9 cellular contexts compared by ENCODE assay signal in genomic region chr13:79485014-79485441, GRCh38. TPM values are rescaled to one million over a fixed set of nuclear protein-coding genes. Genes with fewer than 3 reads are reported as not detected.
DNase-seq lines count a peak whose midpoint lies in the region; ATAC-seq and TF ChIP-seq lines count a peak whose summit lies in the region.
"Had no signal": no experiment of that assay in that cellular context is flagged by ENCODE, and none has a peak within 500 bp of the region (broad histone marks: within the 10 kb centered on the region; RNA-seq: fewer than 3 reads in every experiment).

No MANE protein-coding gene starts in this region.

- intact Hi-C loops in Right ventricle myocardium superior (cut with DNase I), result no loop called here
- intact Hi-C loops in activated CD4-positive, alpha-beta T cell treated with anti-CD3 and anti-CD28 coated beads, Interleukin-2, amount 10 ng/mL, durations not matched to agents 24 days and 14 days (cut with micrococcal nuclease), result no loop called here

- H3K4me1 ChIP-seq in right atrium auricular region (peaks cover 0 to 30% of the 10 kb centered on the region in 2 donors), suprapubic skin (peaks cover 63% of the 10 kb centered on the region)
- H3K4me1 ChIP-seq in CD8-positive, alpha-beta memory T cell (ENCODE audit: insufficient read depth, low read length), result peaks cover 24% of the 10 kb centered on the region

- peaks cover 3% of the 10 kb centered on the region for H3K27me3 Mint-ChIP-seq in activated CD4-positive, alpha-beta T cell treated with anti-CD3 and anti-CD28 coated beads, Interleukin-2, amount 10 ng/mL, durations not matched to agents 24 days and 14 days
- peaks cover 0 to 1% of the 10 kb centered on the region in 2 donors for H3K27me3 Mint-ChIP-seq in CD8-positive, alpha-beta memory T cell

- H3K27ac Mint-ChIP-seq in activated CD4-positive, alpha-beta T cell treated with anti-CD3 and anti-CD28 coated beads, Interleukin-2, amount 10 ng/mL, durations not matched to agents 24 days and 14 days, result peak overlapping the region; percentile 83
- no peak overlapping the region for H3K27ac Mint-ChIP-seq in CD8-positive, alpha-beta memory T cell

- H3K36me3 Mint-ChIP-seq in activated CD4-positive, alpha-beta T cell treated with anti-CD3 and anti-CD28 coated beads, Interleukin-2, amount 10 ng/mL, durations not matched to agents 24 days and 14 days (ENCODE audit: low read depth), result peaks cover 73% of the 10 kb centered on the region
- peaks cover 2 to 7% (median 5%) of the 10 kb centered on the region in 3 donors for H3K36me3 Mint-ChIP-seq in CD8-positive, alpha-beta memory T cell

- CTCF ChIA-PET in CD8-positive, alpha-beta memory T cell (lab: Charles Lee), result interaction anchor here (1.1 kb wide), 1 partner anchor 56 kb away, joined by 3 read pairs; no protein-coding TSS in a partner anchor

- ATAC-seq in Right ventricle myocardium superior (ENCODE audit: poor library complexity) (peak; percentile 26), HG02759 (IDR thresholded peaks at IDR 0.05; ENCODE audit: unreplicated experiment) (no peak), GM19455 (IDR thresholded peaks at IDR 0.05; ENCODE audit: unreplicated experiment) (no peak)

- 28% methylated on average over 2 of the region's 2 CpGs for WGBS in suprapubic skin

- no peaks in the 10 kb centered on the region for H3K9me3 ChIP-seq in right atrium auricular region
- no peaks in the 10 kb centered on the region for H3K9me3 ChIP-seq in suprapubic skin
- no peaks in the 10 kb centered on the region for H3K9me3 ChIP-seq in CD8-positive, alpha-beta memory T cell (ENCODE audit: low read length)

- TF ChIP-seq POLR2A in suprapubic skin (IDR thresholded peaks at IDR 0.05), result no peak

- H3K36me3 ChIP-seq in right atrium auricular region, result no peaks in the 10 kb centered on the region
- H3K36me3 ChIP-seq in suprapubic skin, result no peaks in the 10 kb centered on the region
- H3K36me3 ChIP-seq in CD8-positive, alpha-beta memory T cell (ENCODE audit: insufficient read depth, low read length), result no peaks in the 10 kb centered on the region

- no peak for TF ChIP-seq EP300 in suprapubic skin (IDR thresholded peaks at IDR 0.05)

- peaks cover 8% of the 10 kb centered on the region for H3K9me3 Mint-ChIP-seq in activated CD4-positive, alpha-beta T cell treated with anti-CD3 and anti-CD28 coated beads, Interleukin-2, amount 10 ng/mL, durations not matched to agents 24 days and 14 days
- H3K9me3 Mint-ChIP-seq in CD8-positive, alpha-beta memory T cell, result no peaks in the 10 kb centered on the region

- H3K4me3 ChIP-seq in right atrium auricular region (no peak overlapping the region), suprapubic skin (no peak overlapping the region)
- H3K4me3 ChIP-seq in CD8-positive, alpha-beta memory T cell (ENCODE audit: low read length), result no peak overlapping the region

- POLR2A ChIA-PET in CD8-positive, alpha-beta memory T cell (lab: Charles Lee), result no interaction called here

- TF ChIP-seq CTCF in right atrium auricular region (IDR thresholded peaks at IDR 0.05) (no peak), suprapubic skin (IDR thresholded peaks at IDR 0.05) (no peak)

- peak overlapping the region; percentile 83 for H3K4me3 Mint-ChIP-seq in activated CD4-positive, alpha-beta T cell treated with anti-CD3 and anti-CD28 coated beads, Interleukin-2, amount 10 ng/mL, durations not matched to agents 24 days and 14 days
- H3K4me3 Mint-ChIP-seq in CD8-positive, alpha-beta memory T cell, result peak overlapping the region in 1 of 7 donors; percentile 6

- H3K27me3 ChIP-seq in right atrium auricular region (no peaks in the 10 kb centered on the region), suprapubic skin (no peaks in the 10 kb centered on the region)
- no peaks in the 10 kb centered on the region for H3K27me3 ChIP-seq in CD8-positive, alpha-beta memory T cell (ENCODE audit: insufficient read depth, low read length, poor library complexity, severe bottlenecking)

- H3K27ac ChIP-seq in right atrium auricular region, result no peak overlapping the region
- peak overlapping the region; percentile 83 for H3K27ac ChIP-seq in suprapubic skin
- no peak overlapping the region for H3K27ac ChIP-seq in CD8-positive, alpha-beta memory T cell (ENCODE audit: low read depth, low read length)

- H3K4me1 Mint-ChIP-seq in activated CD4-positive, alpha-beta T cell treated with anti-CD3 and anti-CD28 coated beads, Interleukin-2, amount 10 ng/mL, durations not matched to agents 24 days and 14 days, result peaks cover 72% of the 10 kb centered on the region
- H3K4me1 Mint-ChIP-seq in CD8-positive, alpha-beta memory T cell, result peaks cover 22 to 43% (median 37%) of the 10 kb centered on the region in 3 donors

- DNase-seq in Right ventricle myocardium superior (no peak), right atrium auricular region (ENCODE audit: low spot score) (no peak), hepatic stellate cell (ENCODE audit: low spot score) (peak; percentile 50), suprapubic skin (ENCODE audit: low spot score in 2 of 2) (no peak)
- DNase-seq in activated CD4-positive, alpha-beta T cell treated with anti-CD3 and anti-CD28 coated beads, Interleukin-2, amount 10 ng/mL, durations not matched to agents 24 days and 14 days, result peak; percentile 75
- no peak for DNase-seq in CD8-positive, alpha-beta memory T cell
- DNase-seq: DMS 273 treated with DMSO at 0.1 percent for 48 hours had no signal

RNA-seq across cellular contexts. Expression of gene NDFIP2, which starts 4.1 kb away (rescaled TPM):
- total RNA-seq in Right ventricle myocardium superior (33.9 TPM), right atrium auricular region (10 to 100 TPM; 27.8 to 29.0 TPM), suprapubic skin (100 to 1,000 TPM in 1 of 4 donors, 10 to 100 TPM in 3; 72.2 to 103 (median 86.2) TPM)
- total RNA-seq in activated CD4-positive, alpha-beta T cell treated with anti-CD3 and anti-CD28 coated beads, Interleukin-2, amount 10 ng/mL, durations not matched to agents 24 days and 14 days, result 258 and 272 TPM in 2 replicates
- total RNA-seq in CD8-positive, alpha-beta memory T cell, result 100 to 1,000 TPM in 1 of 2 experiments, 10 to 100 TPM in 1; 94.4 to 102 TPM
- polyA plus RNA-seq in CD8-positive, alpha-beta memory T cell, result 5.6 TPM

Comparison
In these comparisons a context has a peak if more than half of its experiments do, and no peak if none do; other contexts are left out.
1. DNase-seq: peak in activated CD4-positive, alpha-beta T cell treated with anti-CD3 and anti-CD28 coated beads, Interleukin-2, amount 10 ng/mL, durations not matched to agents 24 days and 14 days (single experiment) and hepatic stellate cell (single experiment); none in Right ventricle myocardium superior (single experiment), right atrium auricular region (single experiment), suprapubic skin (0 of 2) and CD8-positive, alpha-beta memory T cell (0 of 5).